8 cellular contexts compared by ENCODE assay signal in genomic region chr17:54968954-54969400, GRCh38. TPM values are rescaled to one million over a fixed set of nuclear protein-coding genes. Genes with fewer than 3 reads are reported as not detected.
A peak's percentile ranks its signal among the peaks of the same experiment; 100 is the strongest.
DNase-seq lines count a peak whose midpoint lies in the region; ATAC-seq and TF ChIP-seq lines count a peak whose summit lies in the region.

No MANE protein-coding gene starts in this region.

- peak overlapping the region; percentile 83 for H3K4me2 ChIP-seq in parathyroid adenoma (ENCODE audit: low read length)

- peak overlapping the region; percentile 80 for H3K27ac ChIP-seq in parathyroid adenoma

- H3K4me1 ChIP-seq in parathyroid adenoma = peaks cover 19% of the 10 kb centered on the region

- no peaks in the 10 kb centered on the region for H3K9me3 ChIP-seq in parathyroid adenoma (ENCODE audit: control insufficient read depth, low read length)

- peak; percentile 40 for DNase-seq in AG10803 (ENCODE audit: low read depth)
- DNase-seq in SK-MEL-5 (ENCODE audit: low read depth, low spot score) = peak; percentile 41
- DNase-seq in fibroblast of pulmonary artery (ENCODE audit: low read depth) = peak; percentile 43
- DNase-seq in cerebellar cortex (ENCODE audit: low spot score) = no peak
- no peak for DNase-seq in HT-29 (ENCODE audit: low spot score)

- H3K4me3 ChIP-seq in AG10803 (ENCODE audit: low read length) (peak overlapping the region; percentile 94), fibroblast of pulmonary artery (replicated peaks; ENCODE audit: low read depth, low read length) (peak overlapping the region; percentile 92), parathyroid adenoma (ENCODE audit: low read depth, low read length) (peak overlapping the region; percentile 91)

- peak overlapping the region; percentile 79 for H3K9ac ChIP-seq in parathyroid adenoma

- in situ Hi-C loops in SK-MEL-5 (cut with HindIII; ENCODE audit: low pct_unique_long_range_greater_than_20kb, low sequenced_read_pairs) = no loop called here

- ATAC-seq in GM18520 (IDR thresholded peaks at IDR 0.05; ENCODE audit: unreplicated experiment) (peak; percentile 12), HG02981 (IDR thresholded peaks at IDR 0.05; ENCODE audit: unreplicated experiment) (peak; percentile 25)

- H2AFZ ChIP-seq in parathyroid adenoma = peak overlapping the region; percentile 99

- no peaks in the 10 kb centered on the region for H3K27me3 ChIP-seq in parathyroid adenoma (ENCODE audit: control insufficient read depth, insufficient read depth, low read length)

- no peak for TF ChIP-seq CTCF in AG10803 (conservative IDR thresholded peaks at IDR 0.05; ENCODE audit: low read length)
- TF ChIP-seq CTCF in fibroblast of pulmonary artery (IDR thresholded peaks at IDR 0.05; ENCODE audit: low read length, missing control alignments) = no peak
- TF ChIP-seq CTCF in parathyroid adenoma (IDR thresholded peaks at IDR 0.05) = no peak

- H3K79me2 ChIP-seq in parathyroid adenoma = peaks cover 8% of the 10 kb centered on the region

- H3K36me3 ChIP-seq in parathyroid adenoma (ENCODE audit: control insufficient read depth, insufficient read depth, low read length) = no peaks in the 10 kb centered on the region

RNA-seq across cellular contexts. Expression of gene STXBP4, which starts 0.4 kb away (rescaled TPM):
- total RNA-seq in SK-MEL-5 (2014; rRNA removed; shearing (Covaris generic)) = 6.0 and 12.5 TPM in 2 replicates
- polyA plus RNA-seq in SK-MEL-5 (2015; cell fraction: cytosol; rRNA removed) = 1.9 and 5.5 TPM in 2 replicates
- polyA plus RNA-seq in SK-MEL-5 (2015; cell fraction: nucleus; rRNA removed) = 15.2 and 21.5 TPM in 2 replicates
- 3.4 and 4.1 TPM in 2 replicates for total RNA-seq in HT-29 (2014; rRNA removed; shearing (Covaris generic))

RNA-seq across cellular contexts. Expression of gene COX11, which starts 0.5 kb away (rescaled TPM):
- 49.7 and 56.9 TPM in 2 replicates for total RNA-seq in SK-MEL-5 (2014; rRNA removed; shearing (Covaris generic))
- 34.0 and 45.7 TPM in 2 replicates for polyA plus RNA-seq in SK-MEL-5 (2015; cell fraction: cytosol; rRNA removed)
- 49.2 and 53.9 TPM in 2 replicates for polyA plus RNA-seq in SK-MEL-5 (2015; cell fraction: nucleus; rRNA removed)
- 142 and 148 TPM in 2 replicates for total RNA-seq in HT-29 (2014; rRNA removed; shearing (Covaris generic))

Comparison
In these comparisons a context has a peak if more than half of its experiments do, and no peak if none do; other contexts are left out.
1. DNase-seq: peak in AG10803 (single experiment), SK-MEL-5 (single experiment) and fibroblast of pulmonary artery (single experiment); none in cerebellar cortex (single experiment) and HT-29 (single experiment).
2. Peak in every context shown above with its lines, with median percentiles within 50 percentile points of each other: H3K4me3 ChIP-seq.